13 cellular contexts compared by ENCODE assay signal in genomic region chr4:154854362-154854761, GRCh38.
DNase-seq lines count a peak whose midpoint lies in the region; ATAC-seq and TF ChIP-seq lines count a peak whose summit lies in the region.
"Had no signal": no experiment of that assay in that cellular context is flagged by ENCODE, and none has a peak within 500 bp of the region (broad histone marks: within the 10 kb centered on the region; RNA-seq: fewer than 3 reads in every experiment).

No MANE protein-coding gene starts in this region.

- H3K27me3 Mint-ChIP-seq in activated T-cell treated with anti-CD3 and anti-CD28 coated beads, Interleukin-2, amount 50 U/mL, for 72 hours (ENCODE audit: low read depth) = no peaks in the 10 kb centered on the region
- H3K27me3 Mint-ChIP-seq in activated CD4-positive, alpha-beta T cell treated with anti-CD3 and anti-CD28 coated beads, Interleukin-2, amount 10 ng/mL, durations not matched to agents 24 days and 14 days = no peaks in the 10 kb centered on the region

- no peak overlapping the region for H3K4me3 Mint-ChIP-seq in activated T-cell treated with anti-CD3 and anti-CD28 coated beads, Interleukin-2, amount 50 U/mL, for 72 hours
- no peak overlapping the region for H3K4me3 Mint-ChIP-seq in activated CD4-positive, alpha-beta T cell treated with anti-CD3 and anti-CD28 coated beads, Interleukin-2, amount 10 ng/mL, durations not matched to agents 24 days and 14 days
- H3K4me3 Mint-ChIP-seq: activated T-helper 1 cell treated with anti-CD3 and anti-CD28 coated beads, Interleukin-12 subunit alpha, Interleukin-12 subunit beta, Interleukin-2, Interleukin-4 antibody, amounts not matched to agents 30 ng/mL and 10 ng/mL and 1 ng/mL, durations not matched to agents 14 hours and 24 hours and 36 hours; immature natural killer cell had no signal

- intact Hi-C loops in A673 (cut with micrococcal nuclease; ENCODE audit: unreplicated experiment) = loop anchor here (1.0 to 5.0 kb wide), 2 partner anchors 503 to 517 kb away; no protein-coding TSS in a partner anchor
- intact Hi-C loops in Panc1 (cut with micrococcal nuclease; ENCODE audit: unreplicated experiment) = loop anchor here (2.0 to 10.0 kb wide), 2 partner anchors 74 to 500 kb away; no protein-coding TSS in a partner anchor
- intact Hi-C loops in activated CD4-positive, alpha-beta T cell treated with anti-CD3 and anti-CD28 coated beads, Interleukin-2, amount 10 ng/mL, durations not matched to agents 24 days and 14 days (cut with micrococcal nuclease) = no loop called here
- intact Hi-C loops in sigmoid colon (cut with DNase I) = no loop called here

- in situ Hi-C loops in Panc1 (cut with HindIII; ENCODE audit: low pct_unique_long_range_greater_than_20kb, low sequenced_read_pairs) = no loop called here

- H3K36me3 Mint-ChIP-seq in activated T-cell treated with anti-CD3 and anti-CD28 coated beads, Interleukin-2, amount 50 U/mL, for 72 hours (ENCODE audit: insufficient read depth in 2 of 2) = no peaks in the 10 kb centered on the region
- no peaks in the 10 kb centered on the region for H3K36me3 Mint-ChIP-seq in activated CD4-positive, alpha-beta T cell treated with anti-CD3 and anti-CD28 coated beads, Interleukin-2, amount 10 ng/mL, durations not matched to agents 24 days and 14 days (ENCODE audit: low read depth)
- H3K36me3 Mint-ChIP-seq: immature natural killer cell had no signal

- TF ChIP-seq CTCF in A673 (conservative IDR thresholded peaks at IDR 0.05; ENCODE audit: low read depth, low read length) (peak; percentile 39; the same call in 1 of the 2 replicates), Panc1 (IDR thresholded peaks at IDR 0.05) (peak; percentile 31), foreskin keratinocyte (conservative IDR thresholded peaks at IDR 0.05) (peak; percentile 54), sigmoid colon (IDR thresholded peaks at IDR 0.05) (peak in 1 of 4 experiments; percentile 28)

- H3K36me3 ChIP-seq in A673 (ENCODE audit: insufficient read depth, low read length, poor library complexity, severe bottlenecking) (no peaks in the 10 kb centered on the region), Panc1 (ENCODE audit: control insufficient read depth, insufficient read depth, low read length) (no peaks in the 10 kb centered on the region), sigmoid colon (no peaks in the 10 kb centered on the region)

- no peaks in the 10 kb centered on the region for H3K4me1 Mint-ChIP-seq in activated T-cell treated with anti-CD3 and anti-CD28 coated beads, Interleukin-2, amount 50 U/mL, for 72 hours (ENCODE audit: low read depth)
- H3K4me1 Mint-ChIP-seq in activated CD4-positive, alpha-beta T cell treated with anti-CD3 and anti-CD28 coated beads, Interleukin-2, amount 10 ng/mL, durations not matched to agents 24 days and 14 days = no peaks in the 10 kb centered on the region
- H3K4me1 Mint-ChIP-seq: immature natural killer cell had no signal

- H3K4me1 ChIP-seq in A673 (ENCODE audit: insufficient read depth, low read length, poor library complexity, severe bottlenecking) (no peaks in the 10 kb centered on the region), Panc1 (ENCODE audit: control insufficient read depth, insufficient read depth, low read length) (no peaks in the 10 kb centered on the region), foreskin keratinocyte (no peaks in the 10 kb centered on the region), sigmoid colon (no peaks in the 10 kb centered on the region)
- H3K4me1 ChIP-seq: Caco-2 had no signal

- H3K9me3 ChIP-seq in A673 (ENCODE audit: low read depth, low read length, poor library complexity, severe bottlenecking) = no peaks in the 10 kb centered on the region
- no peaks in the 10 kb centered on the region for H3K9me3 ChIP-seq in Panc1 (ENCODE audit: control insufficient read depth, insufficient read depth, low read depth, low read length)
- no peaks in the 10 kb centered on the region for H3K9me3 ChIP-seq in sigmoid colon
- H3K9me3 ChIP-seq: Caco-2 had no signal

- H3K27ac Mint-ChIP-seq in activated T-cell treated with anti-CD3 and anti-CD28 coated beads, Interleukin-2, amount 50 U/mL, for 72 hours = no peak overlapping the region
- H3K27ac Mint-ChIP-seq in activated CD4-positive, alpha-beta T cell treated with anti-CD3 and anti-CD28 coated beads, Interleukin-2, amount 10 ng/mL, durations not matched to agents 24 days and 14 days = no peak overlapping the region
- H3K27ac Mint-ChIP-seq: activated T-helper 1 cell treated with anti-CD3 and anti-CD28 coated beads, Interleukin-12 subunit alpha, Interleukin-12 subunit beta, Interleukin-2, Interleukin-4 antibody, amounts not matched to agents 30 ng/mL and 10 ng/mL and 1 ng/mL, durations not matched to agents 14 hours and 24 hours and 36 hours; immature natural killer cell had no signal

- CTCF ChIA-PET in A673 (lab: Charles Lee) (no interaction called here), Panc1 (lab: Charles Lee) (no interaction called here)

- DNase-seq in A673 (ENCODE audit: low spot score) (peak; percentile 21), Panc1 (ENCODE audit: low read depth, low spot score) (no peak), foreskin keratinocyte (peak in 1 of 2 donors; percentile 31), sigmoid colon (no peak)
- no peak for DNase-seq in activated T-cell treated with anti-CD3 and anti-CD28 coated beads, Interleukin-2, amount 50 U/mL, for 72 hours
- no peak for DNase-seq in activated CD4-positive, alpha-beta T cell treated with anti-CD3 and anti-CD28 coated beads, Interleukin-2, amount 10 ng/mL, durations not matched to agents 24 days and 14 days
- DNase-seq: Caco-2, immature natural killer cell, NCI-H2107, T-helper 9 cell had no signal

- BruUV-seq in A673 (replicated peaks; lab: Mats Ljungman, UMichigan) (no TSS peak), Panc1 (replicated peaks; lab: Mats Ljungman, UMichigan) (no TSS peak)

- TF ChIP-seq EP300 in sigmoid colon (IDR thresholded peaks at IDR 0.05) = no peak

- 55 to 66% methylated on average over 2 of the region's 2 CpGs for WGBS in sigmoid colon, 2 donors

- POLR2A ChIA-PET in A673 (lab: Charles Lee; ENCODE audit: low non-redundant PET) = no interaction called here
- POLR2A ChIA-PET in Panc1 (lab: Charles Lee) = no interaction called here

- peak; percentile 71 for ATAC-seq in GM18867 (IDR thresholded peaks at IDR 0.05; ENCODE audit: unreplicated experiment)
- peak; percentile 63; the same call in 1 of the 2 replicates for ATAC-seq in Panc1
- ATAC-seq in foreskin keratinocyte = peak; percentile 55
- ATAC-seq in activated T-cell treated with anti-CD3 and anti-CD28 coated beads, Interleukin-2, amount 50 U/mL, for 72 hours (replicated peaks in 1 of 2) = no peak
- no peak for ATAC-seq in GM18861 (IDR thresholded peaks at IDR 0.05; ENCODE audit: unreplicated experiment)

- H3K4me3 ChIP-seq in A673 (ENCODE audit: low read depth, low read length, poor library complexity, severe bottlenecking) (no peak overlapping the region), Panc1 (ENCODE audit: low read depth in 2 of 2, low read length in 2 of 2) (no peak overlapping the region), sigmoid colon (no peak overlapping the region)

- H3K27me3 ChIP-seq in A673 (replicated peaks; ENCODE audit: insufficient read depth, low read depth, low read length, poor library complexity) (no peaks in the 10 kb centered on the region), Panc1 (ENCODE audit: control insufficient read depth, insufficient read depth, low read length) (no peaks in the 10 kb centered on the region), foreskin keratinocyte (no peaks in the 10 kb centered on the region), sigmoid colon (no peaks in the 10 kb centered on the region)

- H3K27ac ChIP-seq in A673 (ENCODE audit: low read depth, low read length, poor library complexity, severe bottlenecking) (no peak overlapping the region), Panc1 (ENCODE audit: low read length) (no peak overlapping the region), foreskin keratinocyte (no peak overlapping the region), sigmoid colon (no peak overlapping the region)

- no peak for TF ChIP-seq POLR2A in sigmoid colon (IDR thresholded peaks at IDR 0.05)

- no peaks in the 10 kb centered on the region for H3K9me3 Mint-ChIP-seq in activated T-cell treated with anti-CD3 and anti-CD28 coated beads, Interleukin-2, amount 50 U/mL, for 72 hours
- no peaks in the 10 kb centered on the region for H3K9me3 Mint-ChIP-seq in activated CD4-positive, alpha-beta T cell treated with anti-CD3 and anti-CD28 coated beads, Interleukin-2, amount 10 ng/mL, durations not matched to agents 24 days and 14 days
- H3K9me3 Mint-ChIP-seq: activated T-helper 1 cell treated with anti-CD3 and anti-CD28 coated beads, Interleukin-12 subunit alpha, Interleukin-12 subunit beta, Interleukin-2, Interleukin-4 antibody, amounts not matched to agents 30 ng/mL and 10 ng/mL and 1 ng/mL, durations not matched to agents 14 hours and 24 hours and 36 hours had no signal

Comparison
In these comparisons a context has a peak if more than half of its experiments do, and no peak if none do; other contexts are left out.
1. ATAC-seq: peak in GM18867 (single experiment), Panc1 (single experiment) and foreskin keratinocyte (single experiment); none in activated T-cell treated with anti-CD3 and anti-CD28 coated beads, Interleukin-2, amount 50 U/mL, for 72 hours (0 of 2) and GM18861 (single experiment).
2. intact Hi-C loops: an anchor here in A673 (1.0 to 5.0 kb wide) and Panc1 (2.0 to 10.0 kb wide); none called in activated CD4-positive, alpha-beta T cell treated with anti-CD3 and anti-CD28 coated beads, Interleukin-2, amount 10 ng/mL, durations not matched to agents 24 days and 14 days and sigmoid colon.